ENCODE assay signal across 1 cellular context in genomic region chr15:62730825-62731224, GRCh38.
TF ChIP-seq lines count a peak whose summit lies in the region.

No MANE protein-coding gene starts in this region.

TF ChIP-seq in SK-N-SH, 30 proteins besides CTCF, POLR2A, EP300 and RAD21 (continued from another document):
- TF ChIP-seq SIN3A (IDR thresholded peaks at IDR 0.05; ENCODE audit: borderline replicate concordance, low read depth, low read length): no peak
